31 cellular contexts compared by ENCODE assay signal in the genomic region with DNA sequence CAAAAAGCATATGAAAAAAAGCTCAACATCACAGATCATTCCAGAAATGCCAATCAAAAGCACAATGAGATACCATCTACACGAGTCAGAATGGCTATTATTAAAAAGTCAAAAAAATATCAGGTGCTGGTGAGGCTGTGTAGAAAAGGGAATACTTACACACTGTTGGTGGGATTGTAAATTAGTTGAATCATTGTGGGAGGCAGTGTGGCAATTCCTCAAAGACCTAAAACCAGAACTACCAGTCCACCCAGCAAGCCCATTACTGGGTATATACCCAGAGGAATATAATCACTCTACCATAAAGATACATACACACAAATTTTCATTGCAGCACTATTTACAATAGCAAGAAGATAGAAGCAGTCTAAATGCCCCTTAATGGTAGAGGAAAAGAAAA.
"Had no signal": no experiment of that assay in that cellular context is flagged by ENCODE, and none has a peak within 500 bp of the region (broad histone marks: within the 10 kb centered on the region; RNA-seq: fewer than 3 reads in every experiment).

No MANE protein-coding gene starts in this region.

- H3K36me3 ChIP-seq: ascending aorta, MG63, SJCRH30 had no signal

- H3K27ac Mint-ChIP-seq: activated CD4-positive, alpha-beta T cell treated with anti-CD3 and anti-CD28 coated beads, Interleukin-2, amount 10 ng/mL, durations not matched to agents 24 days and 14 days; activated CD8-positive, alpha-beta T cell treated with anti-CD3 and anti-CD28 coated beads, Interleukin-2, amount 10 ng/mL, durations not matched to agents 7 days and 5 days; activated naive CD4-positive, alpha-beta T cell treated with anti-CD3 and anti-CD28 coated beads, Interleukin-2, amount 50 U/mL, for 24 hours; activated naive CD8-positive, alpha-beta T cell treated with anti-CD3 and anti-CD28 coated beads, Interleukin-2, amount 10 ng/mL, durations not matched to agents 7 days and 5 days; activated T-cell treated with anti-CD3 and anti-CD28 coated beads, Interleukin-2, amount 50 U/mL, for 24 hours; activated T-helper 2 cell treated with anti-CD3 and anti-CD28 coated beads, Interferon-gamma antibody, Interleukin-2, Interleukin-4, amounts not matched to agents 10 μg/mL and 5 μg/mL and 100 μg/mL, durations not matched to agents 14 hours and 24 hours and 36 hours; IgD-negative memory B cell; T-helper 1 cell treated with Interleukin-12 subunit alpha and Interleukin-12 subunit beta and Interleukin-4 antibody, amounts not matched to agents 30 μg/mL and 1 μg/mL, for 36 hours; T-helper 2 cell treated with Interferon-gamma antibody and Interleukin-4, amounts not matched to agents 5 μg/mL and 100 μg/mL, for 36 hours had no signal

- H3K27ac ChIP-seq: ascending aorta, body of pancreas, SJCRH30, SK-N-MC had no signal

- H3K4me3 ChIP-seq: ascending aorta, body of pancreas, MG63, SJCRH30, SK-N-MC had no signal

- H3K4me3 Mint-ChIP-seq: activated CD4-positive, alpha-beta T cell treated with anti-CD3 and anti-CD28 coated beads, Interleukin-2, amount 10 ng/mL, durations not matched to agents 24 days and 14 days; activated CD8-positive, alpha-beta T cell treated with anti-CD3 and anti-CD28 coated beads, Interleukin-2, amount 10 ng/mL, durations not matched to agents 7 days and 5 days; activated naive CD4-positive, alpha-beta T cell treated with anti-CD3 and anti-CD28 coated beads, Interleukin-2, amount 50 U/mL, for 24 hours; activated naive CD8-positive, alpha-beta T cell treated with anti-CD3 and anti-CD28 coated beads, Interleukin-2, amount 10 ng/mL, durations not matched to agents 7 days and 5 days; activated T-cell treated with anti-CD3 and anti-CD28 coated beads, Interleukin-2, amount 50 U/mL, for 24 hours; IgD-negative memory B cell; T-helper 1 cell treated with Interleukin-12 subunit alpha and Interleukin-12 subunit beta and Interleukin-4 antibody, amounts not matched to agents 30 μg/mL and 1 μg/mL, for 36 hours; T-helper 2 cell treated with Interferon-gamma antibody and Interleukin-4, amounts not matched to agents 5 μg/mL and 100 μg/mL, for 36 hours had no signal

- H3K9me3 Mint-ChIP-seq: activated naive CD4-positive, alpha-beta T cell treated with anti-CD3 and anti-CD28 coated beads, Interleukin-2, amount 50 U/mL, for 24 hours; T-helper 1 cell treated with Interleukin-12 subunit alpha and Interleukin-12 subunit beta and Interleukin-4 antibody, amounts not matched to agents 30 μg/mL and 1 μg/mL, for 36 hours had no signal

- H3K4me1 ChIP-seq: ascending aorta, body of pancreas, SJCRH30 had no signal

- H3K4me1 Mint-ChIP-seq: activated CD4-positive, alpha-beta T cell treated with anti-CD3 and anti-CD28 coated beads, Interleukin-2, amount 10 ng/mL, durations not matched to agents 24 days and 14 days; activated naive CD4-positive, alpha-beta T cell treated with anti-CD3 and anti-CD28 coated beads, Interleukin-2, amount 50 U/mL, for 24 hours; activated naive CD8-positive, alpha-beta T cell treated with anti-CD3 and anti-CD28 coated beads, Interleukin-2, amount 10 ng/mL, durations not matched to agents 7 days and 5 days; IgD-negative memory B cell had no signal

- H3K27me3 ChIP-seq: ascending aorta, body of pancreas, MG63, SJCRH30 had no signal

- DNase-seq: activated CD4-positive, alpha-beta T cell treated with anti-CD3 and anti-CD28 coated beads, Interleukin-2, amount 10 ng/mL, durations not matched to agents 24 days and 14 days; activated CD4-positive, alpha-beta T cell treated with anti-CD3 and anti-CD28 coated beads, Interleukin-2, amount 50 U/mL, for 4 hours; activated CD8-positive, alpha-beta T cell treated with anti-CD3 and anti-CD28 coated beads, Interleukin-2, amount 10 ng/mL, durations not matched to agents 7 days and 5 days; activated gamma-delta T cell; activated naive CD4-positive, alpha-beta T cell treated with Interleukin-2 at 50 U/mL for 16 hours; activated naive CD8-positive, alpha-beta T cell treated with anti-CD3 and anti-CD28 coated beads, Interleukin-2, amount 10 ng/mL, durations not matched to agents 7 days and 5 days; activated T-cell treated with anti-CD3 and anti-CD28 coated beads, Interleukin-2, amount 50 U/mL, for 24 hours; amygdala; body of pancreas; central memory CD4-positive, alpha-beta T cell; Kasumi-1; KG1; MG63; NCI-H1048; NCI-H1105 treated with DMSO at 0.1 percent for 48 hours; NCI-H1436; NCI-H1694; NCI-H1930; NCI-H2081 treated with DMSO at 0.1 percent for 48 hours; NCI-H345; NCI-H524 treated with DMSO at 0.1 percent for 48 hours; SHP77; SJCRH30 had no signal

- H3K9me3 ChIP-seq: ascending aorta, body of pancreas, MG63, SJCRH30 had no signal

- H3K36me3 Mint-ChIP-seq: activated naive CD4-positive, alpha-beta T cell treated with anti-CD3 and anti-CD28 coated beads, Interleukin-2, amount 50 U/mL, for 24 hours; activated naive CD8-positive, alpha-beta T cell treated with anti-CD3 and anti-CD28 coated beads, Interleukin-2, amount 10 ng/mL, durations not matched to agents 7 days and 5 days; IgD-negative memory B cell had no signal

- ATAC-seq: activated CD8-positive, alpha-beta T cell treated with anti-CD3 and anti-CD28 coated beads, Interleukin-2, amount 10 ng/mL, durations not matched to agents 7 days and 5 days; body of pancreas had no signal

- H3K27me3 Mint-ChIP-seq: activated CD4-positive, alpha-beta T cell treated with anti-CD3 and anti-CD28 coated beads, Interleukin-2, amount 10 ng/mL, durations not matched to agents 24 days and 14 days; activated naive CD4-positive, alpha-beta T cell treated with anti-CD3 and anti-CD28 coated beads, Interleukin-2, amount 50 U/mL, for 24 hours; activated naive CD8-positive, alpha-beta T cell treated with anti-CD3 and anti-CD28 coated beads, Interleukin-2, amount 10 ng/mL, durations not matched to agents 7 days and 5 days; activated T-cell treated with anti-CD3 and anti-CD28 coated beads, Interleukin-2, amount 50 U/mL, for 24 hours; IgD-negative memory B cell had no signal

- FAIRE-seq: TTC549 had no signal
